1 cellular context compared by ENCODE assay signal in genomic region chr10:34698248-34698831, GRCh38.
TF ChIP-seq lines count a peak whose summit lies in the region.

No MANE protein-coding gene starts in this region.

TF ChIP-seq in IMR-90, 13 proteins besides CTCF, POLR2A, EP300 and RAD21:
- TF ChIP-seq CHD1 (IDR thresholded peaks at IDR 0.05; ENCODE audit: low read depth, low read length) (no peak), MAZ (IDR thresholded peaks at IDR 0.05; ENCODE audit: borderline replicate concordance, low read depth, low read length) (no peak), CEBPB (IDR thresholded peaks at IDR 0.05; ENCODE audit: low read depth, low read length) (no peak), SMC3 (IDR thresholded peaks at IDR 0.05; ENCODE audit: low read depth, low read length) (no peak), ELK1 (IDR thresholded peaks at IDR 0.05; ENCODE audit: borderline replicate concordance, low read depth, low read length) (no peak), MXI1 (IDR thresholded peaks at IDR 0.05; ENCODE audit: borderline replicate concordance, low read depth, low read length) (no peak), RFX5 (IDR thresholded peaks at IDR 0.05; ENCODE audit: low read depth, low read length) (no peak), FOS (IDR thresholded peaks at IDR 0.05; ENCODE audit: low read depth, low read length) (no peak), USF2 (IDR thresholded peaks at IDR 0.05; ENCODE audit: low read depth, low read length) (no peak), MAFK (IDR thresholded peaks at IDR 0.05; ENCODE audit: low read depth, low read length) (no peak), BHLHE40 (IDR thresholded peaks at IDR 0.05; ENCODE audit: low read depth, low read length) (no peak), RCOR1 (IDR thresholded peaks at IDR 0.05; ENCODE audit: insufficient replicate concordance, low read length) (no peak), NFE2L2 (IDR thresholded peaks at IDR 0.05; ENCODE audit: low read depth, low read length) (no peak)
